ENCODE assay signal across 21 cellular contexts in genomic region chr10:1119501-1119900, GRCh38.
"Had no signal": no experiment of that assay in that cellular context is flagged by ENCODE, and none has a peak within 500 bp of the region (broad histone marks: within the 10 kb centered on the region; RNA-seq: fewer than 3 reads in every experiment).

No MANE protein-coding gene starts in this region.

- H3K27me3 ChIP-seq: right lobe of liver, SJSA1, spleen, suprapubic skin, upper lobe of right lung had no signal

- ATAC-seq: esophagus mucosa; right lobe of liver; stimulated activated naive CD8-positive, alpha-beta T cell treated with anti-CD3 and anti-CD28 coated beads, Interleukin-15, Interleukin-2, amounts not matched to agents 100 U/mL and 50 U/mL, for 24 hours; upper lobe of right lung had no signal

- H3K4me1 ChIP-seq: right lobe of liver, SJSA1, suprapubic skin, upper lobe of right lung had no signal

- H3K4me3 ChIP-seq: lung, right lobe of liver, SJSA1, spleen, suprapubic skin, upper lobe of right lung had no signal

- H3K27ac Mint-ChIP-seq: progenitor cell of endocrine pancreas had no signal

- H3K27ac ChIP-seq: right lobe of liver, SJSA1, spleen, suprapubic skin, upper lobe of right lung, WERI-Rb-1 had no signal

- H3K9me3 ChIP-seq: right lobe of liver, SJSA1, spleen, suprapubic skin, upper lobe of right lung had no signal

- H3K9me3 Mint-ChIP-seq: naive B cell had no signal

- DNase-seq: activated CD4-positive, alpha-beta T cell treated with anti-CD3 and anti-CD28 coated beads for 4 hours; activated gamma-delta T cell; activated T-cell treated with anti-CD3 and anti-CD28 coated beads, Interleukin-2, amount 50 U/mL, for 1 hour; caudate nucleus; cortex of kidney; hypothalamus; naive B cell; nucleus accumbens; spleen; stimulated activated CD4-positive, alpha-beta T cell treated with anti-CD3 and anti-CD28 coated beads, Interleukin-2, amount 100 ng/mL, for 24 hours; stimulated activated naive CD8-positive, alpha-beta T cell treated with anti-CD3 and anti-CD28 coated beads, Interleukin-15, Interleukin-2, amounts not matched to agents 100 U/mL and 50 U/mL, for 24 hours; SW 1271; T-helper 9 cell; upper lobe of right lung; WERI-Rb-1 had no signal

- H3K36me3 ChIP-seq: WERI-Rb-1 had no signal

- H3K4me3 Mint-ChIP-seq: naive B cell had no signal

- H3K27me3 Mint-ChIP-seq: naive B cell, progenitor cell of endocrine pancreas had no signal
